Comparison of ENCODE assay signal across 9 cellular contexts in genomic region chr20:52493177-52493711, GRCh38.
DNase-seq lines count a peak whose midpoint lies in the region; ATAC-seq and TF ChIP-seq lines count a peak whose summit lies in the region.
"Had no signal": no experiment of that assay in that cellular context is flagged by ENCODE, and none has a peak within 500 bp of the region (broad histone marks: within the 10 kb centered on the region; RNA-seq: fewer than 3 reads in every experiment).

No MANE protein-coding gene starts in this region.

- H3K27ac ChIP-seq in body of pancreas = no peak overlapping the region

- H3K36me3 ChIP-seq in body of pancreas (replicated peaks in 1 of 2; ENCODE audit: insufficient read depth in 1 of 2, low read depth in 2 of 2) = no peaks in the 10 kb centered on the region
- H3K36me3 ChIP-seq: uterus had no signal

- TF ChIP-seq CTCF in body of pancreas (IDR thresholded peaks at IDR 0.05) (no peak), nephron (IDR thresholded peaks at IDR 0.05; ENCODE audit: unreplicated experiment in 3 of 3) (no peak)

- peaks cover 3% of the 10 kb centered on the region for H3K27me3 Mint-ChIP-seq in nephron (ENCODE audit: low read depth)

- intact Hi-C loops in body of pancreas (cut with DNase I) = no loop called here

- no peak for TF ChIP-seq POLR2A in body of pancreas (IDR thresholded peaks at IDR 0.05)

- H3K9me3 ChIP-seq in body of pancreas = no peaks in the 10 kb centered on the region
- H3K9me3 ChIP-seq: uterus had no signal

- no peak overlapping the region for H3K4me3 ChIP-seq in body of pancreas

- no peaks in the 10 kb centered on the region for H3K27me3 ChIP-seq in body of pancreas
- H3K27me3 ChIP-seq: uterus had no signal

- 4 to 9% methylated on average over 9 of the region's 9 CpGs for WGBS in body of pancreas, 2 donors

- DNase-seq in Daoy (ENCODE audit: low read depth) (peak; percentile 72), NCI-H226 (peak; percentile 43), body of pancreas (peak in 2 of 4 donors; percentile 3 to 5), NCI-H2196 treated with DMSO at 0.1 percent for 48 hours (lab: John Stamatoyannopoulos, UW; ENCODE audit: unreplicated experiment) (no peak), germinal center (ENCODE audit: low spot score) (no peak)

- H3K4me3 Mint-ChIP-seq in nephron = peak overlapping the region; percentile 44 to 66 (median 66)

- H3K4me1 ChIP-seq in body of pancreas = no peaks in the 10 kb centered on the region
- H3K4me1 ChIP-seq: uterus had no signal

- peak; percentile 30 for ATAC-seq in body of pancreas
- ATAC-seq in GM19452 (IDR thresholded peaks at IDR 0.05; ENCODE audit: unreplicated experiment) = no peak
- ATAC-seq in GM21360 (IDR thresholded peaks at IDR 0.05; ENCODE audit: unreplicated experiment) = no peak

- no peaks in the 10 kb centered on the region for H3K36me3 Mint-ChIP-seq in nephron (ENCODE audit: low read depth)

- peaks cover 5% of the 10 kb centered on the region for H3K9me3 Mint-ChIP-seq in nephron

- H3K27ac Mint-ChIP-seq in nephron = peak overlapping the region; percentile 76 to 93 (median 90)

- peaks cover 26% of the 10 kb centered on the region for H3K4me1 Mint-ChIP-seq in nephron

Comparison
In these comparisons a context has a peak if more than half of its experiments do, and no peak if none do; other contexts are left out.
1. DNase-seq: peak in Daoy (single experiment) and NCI-H226 (single experiment); none in NCI-H2196 treated with DMSO at 0.1 percent for 48 hours (single experiment) and germinal center (single experiment).